9 cellular contexts compared by ENCODE assay signal in the genomic region with DNA sequence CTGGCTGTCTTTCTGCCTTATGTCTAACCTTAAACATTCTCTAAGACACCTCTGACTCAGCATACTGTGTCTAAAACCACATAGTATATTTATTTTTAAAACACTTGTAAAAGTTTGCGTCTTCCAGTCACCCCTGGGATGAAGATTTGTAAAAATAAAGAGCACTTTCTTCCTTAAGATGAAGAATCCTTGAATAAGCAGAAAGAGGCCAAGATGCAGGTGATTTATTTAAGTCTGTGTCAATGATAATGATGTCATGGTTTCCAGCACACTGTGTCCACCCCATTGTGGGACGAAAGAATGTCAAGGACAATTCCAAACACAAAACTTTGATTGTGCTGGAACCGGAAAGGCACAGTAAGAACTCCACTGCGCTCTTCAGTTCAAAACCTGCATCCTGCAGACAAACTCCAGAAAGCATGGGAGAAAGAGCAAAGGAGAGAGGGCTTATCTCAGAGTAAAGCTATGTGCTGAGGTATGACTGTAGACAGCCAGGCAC.
A peak's percentile ranks its signal among the peaks of the same experiment; 100 is the strongest.
DNase-seq lines count a peak whose midpoint lies in the region; ATAC-seq and TF ChIP-seq lines count a peak whose summit lies in the region.
"Had no signal": no experiment of that assay in that cellular context is flagged by ENCODE, and none has a peak within 500 bp of the region (broad histone marks: within the 10 kb centered on the region; RNA-seq: fewer than 3 reads in every experiment).

No MANE protein-coding gene starts in this region.

- H3K27me3 ChIP-seq in HCT116 (ENCODE audit: insufficient read depth, low read length) (no peaks in the 10 kb centered on the region), brain microvascular endothelial cell (replicated peaks) (no peaks in the 10 kb centered on the region), prostate gland (replicated peaks; ENCODE audit: insufficient read depth) (no peaks in the 10 kb centered on the region)
- no peaks in the 10 kb centered on the region for H3K27me3 ChIP-seq in CD4-positive, alpha-beta T cell (ENCODE audit: control insufficient read depth, insufficient read depth, low read length)

- H3K4me1 Mint-ChIP-seq in stimulated activated effector memory CD8-positive, alpha-beta T cell treated with anti-CD3 and anti-CD28 coated beads, Interleukin-12 subunit alpha, Interleukin-12 subunit beta, amount 100 ng/mL, for 72 hours, result peaks cover 28% of the 10 kb centered on the region
- no peaks in the 10 kb centered on the region for H3K4me1 Mint-ChIP-seq in CD4-positive, alpha-beta T cell (ENCODE audit: low read depth)

- DNase-seq in HCT116 (ENCODE audit: low read depth, low spot score) (no peak), brain microvascular endothelial cell (peak; percentile 71), kidney tubule cell (ENCODE audit: low spot score) (peak; percentile 59), prostate gland (ENCODE audit: low spot score) (no peak), dedifferentiated amniotic fluid mesenchymal stem cell (ENCODE audit: extremely low spot score) (no peak)
- no peak for DNase-seq in stimulated activated effector memory CD8-positive, alpha-beta T cell treated with anti-CD3 and anti-CD28 coated beads, Interleukin-12 subunit alpha, Interleukin-12 subunit beta, amount 100 ng/mL, for 72 hours (ENCODE audit: low spot score in 2 of 2)
- no peak for DNase-seq in CD4-positive, alpha-beta T cell

- H3K4me1 ChIP-seq in HCT116 (ENCODE audit: control insufficient read depth in 1 of 2, insufficient read depth in 2 of 2, low read length in 2 of 2), result no peaks in the 10 kb centered on the region
- H3K4me1 ChIP-seq in prostate gland (replicated peaks), result no peaks in the 10 kb centered on the region

- H3K79me2 ChIP-seq in HCT116 (ENCODE audit: insufficient read depth, low read length), result no peaks in the 10 kb centered on the region

- TF ChIP-seq RAD21 in HCT116 (IDR thresholded peaks at IDR 0.05; ENCODE audit: low read depth), result no peak

- no peak overlapping the region for H3K27ac ChIP-seq in HCT116 (ENCODE audit: low read depth, low read length)
- H3K27ac ChIP-seq in brain microvascular endothelial cell, result peak overlapping the region; percentile 50
- no peak overlapping the region for H3K27ac ChIP-seq in prostate gland
- H3K27ac ChIP-seq in CD4-positive, alpha-beta T cell (ENCODE audit: low read depth, low read length), result no peak overlapping the region

- no TSS peak for BruUV-seq in HCT116 (replicated peaks; lab: Mats Ljungman, UMichigan)

- H3K4me2 ChIP-seq in HCT116 (ENCODE audit: low read length), result no peak overlapping the region

- TF ChIP-seq POLR2A in HCT116 (IDR thresholded peaks at IDR 0.05; ENCODE audit: borderline replicate concordance, extremely low read depth, insufficient read depth, insufficient read length), result no peak
- TF ChIP-seq POLR2A in prostate gland (IDR thresholded peaks at IDR 0.05), result no peak

- no peak overlapping the region for H2AFZ ChIP-seq in HCT116 (ENCODE audit: low read depth, low read length, poor library complexity, severe bottlenecking)

- RAD21 ChIA-PET in HCT116 (lab: Charles Lee; ENCODE audit: low non-redundant PET in 1 of 2, low total read pairs in 2 of 2, uncharacterized antibody in 2 of 2, unreplicated experiment in 2 of 2), result no interaction called here

- H3K9me3 Mint-ChIP-seq in stimulated activated effector memory CD8-positive, alpha-beta T cell treated with anti-CD3 and anti-CD28 coated beads, Interleukin-12 subunit alpha, Interleukin-12 subunit beta, amount 100 ng/mL, for 72 hours, result no peaks in the 10 kb centered on the region
- no peaks in the 10 kb centered on the region for H3K9me3 Mint-ChIP-seq in CD4-positive, alpha-beta T cell

- in situ Hi-C loops in brain microvascular endothelial cell (cut with HindIII; ENCODE audit: low pct_ligation_motif_present, low sequenced_read_pairs), result no loop called here

- TF ChIP-seq CTCF in HCT116 (IDR thresholded peaks at IDR 0.05 in 2 of 3, conservative IDR thresholded peaks at IDR 0.05 in 1 of 3; ENCODE audit: borderline replicate concordance in 1 of 3, insufficient read depth in 1 of 3, low read depth in 2 of 3, low read length in 2 of 3), result no peak
- peak; percentile 7 for TF ChIP-seq CTCF in brain microvascular endothelial cell (IDR thresholded peaks at IDR 0.05; ENCODE audit: low read depth, low read length, missing control alignments)
- TF ChIP-seq CTCF in prostate gland (IDR thresholded peaks at IDR 0.05), result no peak
- TF ChIP-seq CTCF in CD4-positive, alpha-beta T cell (IDR thresholded peaks at IDR 0.05), result no peak

- ATAC-seq in HCT116, result no peak
- ATAC-seq in stimulated activated effector memory CD8-positive, alpha-beta T cell treated with anti-CD3 and anti-CD28 coated beads, Interleukin-12 subunit alpha, Interleukin-12 subunit beta, amount 100 ng/mL, for 72 hours, result no peak
- ATAC-seq in CD4-positive, alpha-beta T cell (ENCODE audit: poor library complexity), result no peak
- no peak for ATAC-seq in GM19328 (IDR thresholded peaks at IDR 0.05; ENCODE audit: unreplicated experiment)
- ATAC-seq: Panc1 had no signal

- H3K9ac ChIP-seq in HCT116 (ENCODE audit: low read length), result no peak overlapping the region

- intact Hi-C loops in HCT116 (cut with micrococcal nuclease) (loop anchor here (5.0 kb wide), 1 partner anchor 135 kb away; no protein-coding TSS in a partner anchor), prostate gland (cut with DNase I) (no loop called here)
- intact Hi-C loops in CD4-positive, alpha-beta T cell (cut with DNase I, micrococcal nuclease), result no loop called here

- H4K20me1 ChIP-seq in HCT116 (ENCODE audit: insufficient read depth), result no peaks in the 10 kb centered on the region

- peak overlapping the region; percentile 64 for H3K27ac Mint-ChIP-seq in stimulated activated effector memory CD8-positive, alpha-beta T cell treated with anti-CD3 and anti-CD28 coated beads, Interleukin-12 subunit alpha, Interleukin-12 subunit beta, amount 100 ng/mL, for 72 hours
- no peak overlapping the region for H3K27ac Mint-ChIP-seq in CD4-positive, alpha-beta T cell

- POLR2A ChIA-PET in HCT116 (lab: Charles Lee), result no interaction called here
- POLR2A ChIA-PET in CD4-positive, alpha-beta T cell (lab: Charles Lee), result no interaction called here

- no peaks in the 10 kb centered on the region for H3K9me3 ChIP-seq in HCT116 (ENCODE audit: control insufficient read depth in 1 of 2, insufficient read depth in 1 of 2, low read depth in 1 of 2, low read length in 2 of 2)
- H3K9me3 ChIP-seq in prostate gland, result no peaks in the 10 kb centered on the region
- H3K9me3 ChIP-seq in CD4-positive, alpha-beta T cell (ENCODE audit: control insufficient read depth, low read length), result no peaks in the 10 kb centered on the region

- no peaks in the 10 kb centered on the region for H3K9me2 ChIP-seq in HCT116 (ENCODE audit: insufficient read depth)

- no peak overlapping the region for H3K4me3 Mint-ChIP-seq in stimulated activated effector memory CD8-positive, alpha-beta T cell treated with anti-CD3 and anti-CD28 coated beads, Interleukin-12 subunit alpha, Interleukin-12 subunit beta, amount 100 ng/mL, for 72 hours
- no peak overlapping the region for H3K4me3 Mint-ChIP-seq in CD4-positive, alpha-beta T cell

- WGBS in prostate gland, result 38% methylated on average over 4 of the region's 4 CpGs

- H3K36me3 ChIP-seq in HCT116 (ENCODE audit: control insufficient read depth in 1 of 2, insufficient read depth in 2 of 2, low read length in 2 of 2) (no peaks in the 10 kb centered on the region), brain microvascular endothelial cell (replicated peaks) (peaks cover 25% of the 10 kb centered on the region), prostate gland (no peaks in the 10 kb centered on the region)

- no peak overlapping the region for H3K4me3 ChIP-seq in HCT116 (replicated peaks in 1 of 2; ENCODE audit: low read depth in 1 of 2, low read length in 2 of 2)
- no peak overlapping the region for H3K4me3 ChIP-seq in brain microvascular endothelial cell (ENCODE audit: low read depth, low read length)
- H3K4me3 ChIP-seq in prostate gland, result no peak overlapping the region

- H3K27me3 Mint-ChIP-seq in CD4-positive, alpha-beta T cell, result no peaks in the 10 kb centered on the region

- CTCF ChIA-PET in HCT116 (lab: Charles Lee), result no interaction called here
- CTCF ChIA-PET in CD4-positive, alpha-beta T cell (lab: Charles Lee), result no interaction called here

- no peaks in the 10 kb centered on the region for H3K36me3 Mint-ChIP-seq in stimulated activated effector memory CD8-positive, alpha-beta T cell treated with anti-CD3 and anti-CD28 coated beads, Interleukin-12 subunit alpha, Interleukin-12 subunit beta, amount 100 ng/mL, for 72 hours
- no peaks in the 10 kb centered on the region for H3K36me3 Mint-ChIP-seq in CD4-positive, alpha-beta T cell (ENCODE audit: low read depth)

TF ChIP-seq in HCT116, 20 proteins besides CTCF, POLR2A, EP300 and RAD21:
- TF ChIP-seq TCF7L2 (IDR thresholded peaks at IDR 0.05; ENCODE audit: borderline replicate concordance, extremely low read depth, insufficient read depth, insufficient read length) (peak; percentile 12), EZH2phosphoT487 (IDR thresholded peaks at IDR 0.05; ENCODE audit: borderline replicate concordance) (no peak)

Comparison
In these comparisons a context has a peak if more than half of its experiments do, and no peak if none do; other contexts are left out.
1. DNase-seq: peak in brain microvascular endothelial cell (single experiment) and kidney tubule cell (single experiment); none in HCT116 (single experiment), stimulated activated effector memory CD8-positive, alpha-beta T cell treated with anti-CD3 and anti-CD28 coated beads, Interleukin-12 subunit alpha, Interleukin-12 subunit beta, amount 100 ng/mL, for 72 hours (0 of 2), prostate gland (single experiment), CD4-positive, alpha-beta T cell (0 of 10) and dedifferentiated amniotic fluid mesenchymal stem cell (single experiment).